Comparison of ENCODE assay signal across 33 cellular contexts in the genomic region with DNA sequence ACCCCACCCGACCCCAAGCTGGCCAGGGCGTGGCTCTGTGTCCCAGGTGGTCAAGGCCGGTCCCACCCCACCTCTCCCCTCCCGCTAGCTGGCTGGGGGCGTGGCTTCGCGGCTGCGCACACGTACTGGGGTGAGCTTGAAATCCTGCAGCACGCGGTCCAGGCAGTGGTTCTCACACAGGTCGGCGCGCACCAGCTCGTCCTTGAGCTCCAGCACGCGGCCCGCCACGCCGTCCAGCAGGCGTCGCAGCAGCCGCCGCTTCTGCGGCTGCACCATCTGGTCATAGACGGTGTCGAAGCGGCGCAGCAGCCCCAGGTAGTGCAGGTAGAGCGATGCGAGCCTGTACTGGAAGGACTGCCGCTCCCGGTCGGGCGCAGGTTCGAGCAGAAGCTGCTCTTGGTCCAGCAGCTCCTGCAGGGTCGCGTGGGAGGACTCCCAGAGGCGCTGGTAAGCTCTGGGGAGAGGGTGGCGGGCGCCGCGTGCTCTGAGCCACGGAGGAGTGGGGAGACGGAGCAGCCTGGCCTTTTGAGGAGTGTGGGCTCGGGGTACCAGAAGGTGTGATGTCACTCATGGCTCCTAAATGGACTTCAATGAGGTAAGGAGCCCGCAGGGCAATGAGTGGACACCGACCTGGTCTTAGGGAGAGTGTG. TPM values are rescaled to one million over a fixed set of nuclear protein-coding genes. Genes with fewer than 3 reads are reported as not detected.
DNase-seq lines count a peak whose midpoint lies in the region; ATAC-seq and TF ChIP-seq lines count a peak whose summit lies in the region.
"Had no signal": no experiment of that assay in that cellular context is flagged by ENCODE, and none has a peak within 500 bp of the region (broad histone marks: within the 10 kb centered on the region; RNA-seq: fewer than 3 reads in every experiment).

No MANE protein-coding gene starts in this region.

- H3K27ac ChIP-seq in CD8-positive, alpha-beta memory T cell (ENCODE audit: low read depth, low read length) = no peak overlapping the region
- H3K27ac ChIP-seq in osteoblast (ENCODE audit: low read depth, low read length) = no peak overlapping the region
- H3K27ac ChIP-seq in Peyer's patch = no peak overlapping the region
- H3K27ac ChIP-seq: heart right ventricle, sigmoid colon, suprapubic skin, uterus had no signal

- H3K27me3 ChIP-seq in CD8-positive, alpha-beta memory T cell (ENCODE audit: insufficient read depth, low read length, poor library complexity, severe bottlenecking) = peaks cover 2% of the 10 kb centered on the region
- H3K27me3 ChIP-seq in osteoblast (ENCODE audit: insufficient read depth, low read length) = peaks cover 56% of the 10 kb centered on the region
- no peaks in the 10 kb centered on the region for H3K27me3 ChIP-seq in Peyer's patch
- H3K27me3 ChIP-seq: uterus had no signal

- H3K4me2 ChIP-seq in osteoblast (ENCODE audit: insufficient read depth, low read length) = no peak overlapping the region

- no peak for TF ChIP-seq POLR2A in Peyer's patch (IDR thresholded peaks at IDR 0.05)
- TF ChIP-seq POLR2A in erythroblast (IDR thresholded peaks at IDR 0.05; ENCODE audit: low read length) = no peak

- H3K36me3 Mint-ChIP-seq in CD8-positive, alpha-beta memory T cell = peaks cover 0 to 3% (median 0%) of the 10 kb centered on the region in 3 donors
- H3K36me3 Mint-ChIP-seq: activated naive CD4-positive, alpha-beta T cell treated with anti-CD3 and anti-CD28 coated beads, Interleukin-2, amount 10 ng/mL, durations not matched to agents 7 days and 5 days; brain; stimulated activated memory B cell treated with anti-CD40 and anti-IgM and Interleukin-4, amounts not matched to agents 10 μg/mL and 1 μg/mL and 100 μg/mL, for 72 hours; T-cell had no signal

- no peaks in the 10 kb centered on the region for H3K79me2 ChIP-seq in osteoblast (ENCODE audit: insufficient read depth, low read length)

- no peak overlapping the region for H3K4me3 ChIP-seq in CD8-positive, alpha-beta memory T cell (ENCODE audit: low read length)
- no peak overlapping the region for H3K4me3 ChIP-seq in osteoblast (ENCODE audit: insufficient read depth, low read length)
- no peak overlapping the region for H3K4me3 ChIP-seq in Peyer's patch
- H3K4me3 ChIP-seq: heart right ventricle, sigmoid colon, suprapubic skin, uterus had no signal

- CTCF ChIA-PET in CD8-positive, alpha-beta memory T cell (lab: Charles Lee) = no interaction called here

- POLR2A ChIA-PET in CD8-positive, alpha-beta memory T cell (lab: Charles Lee) = no interaction called here

- peaks cover 5 to 9% of the 10 kb centered on the region in 2 donors for H3K27me3 Mint-ChIP-seq in CD8-positive, alpha-beta memory T cell

- no peaks in the 10 kb centered on the region for H3K9me3 Mint-ChIP-seq in CD8-positive, alpha-beta memory T cell
- H3K9me3 Mint-ChIP-seq: activated naive CD4-positive, alpha-beta T cell treated with anti-CD3 and anti-CD28 coated beads, Interleukin-2, amount 10 ng/mL, durations not matched to agents 7 days and 5 days; activated T-helper 1 cell treated with anti-CD3 and anti-CD28 coated beads, Interleukin-12 subunit alpha, Interleukin-12 subunit beta, Interleukin-2, Interleukin-4 antibody, amounts not matched to agents 30 ng/mL and 10 ng/mL and 1 ng/mL, durations not matched to agents 14 hours and 24 hours and 36 hours; brain; H9; stimulated activated memory B cell treated with anti-CD40 and anti-IgM and Interleukin-4, amounts not matched to agents 10 μg/mL and 1 μg/mL and 100 μg/mL, for 72 hours; T-cell had no signal

- no peak overlapping the region for H2AFZ ChIP-seq in osteoblast (ENCODE audit: low read length)

- TF ChIP-seq CTCF in osteoblast (IDR thresholded peaks at IDR 0.05; ENCODE audit: extremely low read depth, low read depth, low read length) (no peak), Peyer's patch (IDR thresholded peaks at IDR 0.05) (peak in 1 of 6 experiments; percentile 19)

- H3K27ac Mint-ChIP-seq in CD8-positive, alpha-beta memory T cell = peak overlapping the region in 5 of 8 donors; percentile 18 to 88 (median 57)
- H3K27ac Mint-ChIP-seq: activated T-helper 1 cell treated with anti-CD3 and anti-CD28 coated beads, Interleukin-12 subunit alpha, Interleukin-12 subunit beta, Interleukin-2, Interleukin-4 antibody, amounts not matched to agents 30 ng/mL and 10 ng/mL and 1 ng/mL, durations not matched to agents 14 hours and 24 hours and 36 hours; brain; stimulated activated memory B cell treated with anti-CD40 and anti-IgM and Interleukin-4, amounts not matched to agents 10 μg/mL and 1 μg/mL and 100 μg/mL, for 72 hours had no signal

- DNase-seq in CD8-positive, alpha-beta memory T cell = no peak
- DNase-seq in HuH-7 (ENCODE audit: low spot score) = peak; percentile 12
- DNase-seq in dermis blood vessel endothelial cell = peak; percentile 11
- DNase-seq in osteoblast (ENCODE audit: insufficient read length, low spot score, missing footprints) = peak; percentile 88
- no peak for DNase-seq in Peyer's patch
- no peak for DNase-seq in erythroblast (lab: John Stamatoyannopoulos, UW)
- DNase-seq: activated CD4-positive, alpha-beta T cell treated with anti-CD3 and anti-CD28 coated beads, Interleukin-2, amount 50 U/mL, for 48 hours; activated CD8-positive, alpha-beta memory T cell treated with anti-CD3 and anti-CD28 coated beads, Interleukin-2, amount 50 U/mL, for 4 hours; activated naive CD4-positive, alpha-beta T cell treated with anti-CD3 and anti-CD28 coated beads, Interleukin-2, amount 10 ng/mL, durations not matched to agents 7 days and 5 days; effector CD8-positive, alpha-beta T cell; foreskin melanocyte; H9; heart right ventricle; kidney glomerular epithelial cell; mammary epithelial cell; NCI-H1105 treated with DMSO at 0.1 percent for 48 hours; NCI-H2107; NCI-H510A; NK-92 treated with Interleukin-12 subunit alpha and Interleukin-12 subunit beta, amount 100 ng/mL, for 24 hours; posterior cingulate gyrus; SIG-M5; sigmoid colon; stimulated activated CD4-positive, alpha-beta T cell treated with anti-CD3 and anti-CD28 coated beads, Interleukin-4, amount 100 ng/mL, for 4 hours; T-cell; uterus had no signal

- peaks cover 29% of the 10 kb centered on the region for H3K4me1 ChIP-seq in CD8-positive, alpha-beta memory T cell (ENCODE audit: insufficient read depth, low read length)
- H3K4me1 ChIP-seq in osteoblast (ENCODE audit: insufficient read depth, low read length) = no peaks in the 10 kb centered on the region
- H3K4me1 ChIP-seq in Peyer's patch = no peaks in the 10 kb centered on the region

- H3K4me3 Mint-ChIP-seq in CD8-positive, alpha-beta memory T cell = peak overlapping the region in 3 of 7 donors; percentile 32 to 41 (median 37)
- H3K4me3 Mint-ChIP-seq: activated naive CD4-positive, alpha-beta T cell treated with anti-CD3 and anti-CD28 coated beads, Interleukin-2, amount 10 ng/mL, durations not matched to agents 7 days and 5 days; activated T-helper 1 cell treated with anti-CD3 and anti-CD28 coated beads, Interleukin-12 subunit alpha, Interleukin-12 subunit beta, Interleukin-2, Interleukin-4 antibody, amounts not matched to agents 30 ng/mL and 10 ng/mL and 1 ng/mL, durations not matched to agents 14 hours and 24 hours and 36 hours; brain; H9; stimulated activated memory B cell treated with anti-CD40 and anti-IgM and Interleukin-4, amounts not matched to agents 10 μg/mL and 1 μg/mL and 100 μg/mL, for 72 hours; T-cell had no signal

- no peak for ATAC-seq in GM18502 (IDR thresholded peaks at IDR 0.05; ENCODE audit: poor library complexity, unreplicated experiment)
- ATAC-seq: stimulated activated memory B cell treated with anti-CD40 and anti-IgM and Interleukin-4, amounts not matched to agents 10 μg/mL and 1 μg/mL and 100 μg/mL, for 72 hours; T-cell had no signal

- H3K4me1 Mint-ChIP-seq in CD8-positive, alpha-beta memory T cell = peaks cover 25 to 39% (median 36%) of the 10 kb centered on the region in 3 donors

- H4K20me1 ChIP-seq in osteoblast (ENCODE audit: insufficient read depth, low read length) = no peaks in the 10 kb centered on the region

- H3K9me3 ChIP-seq in CD8-positive, alpha-beta memory T cell (ENCODE audit: low read length) = no peaks in the 10 kb centered on the region
- no peaks in the 10 kb centered on the region for H3K9me3 ChIP-seq in osteoblast (ENCODE audit: low read depth, low read length)
- H3K9me3 ChIP-seq in Peyer's patch = no peaks in the 10 kb centered on the region
- H3K9me3 ChIP-seq: heart right ventricle, sigmoid colon, suprapubic skin, uterus had no signal

- H3K36me3 ChIP-seq in CD8-positive, alpha-beta memory T cell (ENCODE audit: insufficient read depth, low read length) = no peaks in the 10 kb centered on the region
- H3K36me3 ChIP-seq in osteoblast (ENCODE audit: insufficient read depth, low read length) (no peaks in the 10 kb centered on the region), Peyer's patch (no peaks in the 10 kb centered on the region)
- H3K36me3 ChIP-seq: heart right ventricle, sigmoid colon, suprapubic skin, uterus had no signal

RNA-seq across cellular contexts. Expression of a gene that starts 5.8 kb away (rescaled TPM):
- total RNA-seq in CD8-positive, alpha-beta memory T cell = under 1 TPM in 1 of 2 experiments, not detected in 1; 0.57 TPM
- not detected for polyA plus RNA-seq in CD8-positive, alpha-beta memory T cell
- total RNA-seq in dermis blood vessel endothelial cell = not detected in 2 replicates
- total RNA-seq in osteoblast = not detected in 2 replicates
- not detected for total RNA-seq in Peyer's patch
- total RNA-seq: activated T-helper 1 cell treated with anti-CD3 and anti-CD28 coated beads, Interleukin-12 subunit alpha, Interleukin-12 subunit beta, Interleukin-2, Interleukin-4 antibody, amounts not matched to agents 30 ng/mL and 10 ng/mL and 1 ng/mL, durations not matched to agents 14 hours and 24 hours and 36 hours; H9; heart right ventricle; mammary epithelial cell; MCF 10A; sigmoid colon; suprapubic skin had no signal
- polyA plus RNA-seq: esophagus, heart right ventricle, mammary epithelial cell, neural cell, sigmoid colon had no signal

RNA-seq across cellular contexts. Expression of a gene that starts 17.5 kb away (rescaled TPM):
- not detected for total RNA-seq in CD8-positive, alpha-beta memory T cell
- polyA plus RNA-seq in CD8-positive, alpha-beta memory T cell = not detected
- total RNA-seq in dermis blood vessel endothelial cell = not detected in 2 replicates
- not detected in 2 replicates for total RNA-seq in osteoblast
- not detected for total RNA-seq in Peyer's patch
- total RNA-seq: activated T-helper 1 cell treated with anti-CD3 and anti-CD28 coated beads, Interleukin-12 subunit alpha, Interleukin-12 subunit beta, Interleukin-2, Interleukin-4 antibody, amounts not matched to agents 30 ng/mL and 10 ng/mL and 1 ng/mL, durations not matched to agents 14 hours and 24 hours and 36 hours; H9; mammary epithelial cell; MCF 10A; sigmoid colon; suprapubic skin; T-cell; uterus had no signal
- polyA plus RNA-seq: mammary epithelial cell, neural cell, sigmoid colon had no signal

RNA-seq across cellular contexts. Expression of a gene that starts 22.5 kb away (rescaled TPM):
- total RNA-seq in CD8-positive, alpha-beta memory T cell = 10 to 100 TPM; 86.5 to 95.1 TPM
- polyA plus RNA-seq in CD8-positive, alpha-beta memory T cell = 36.7 TPM
- 74.6 and 76.2 TPM in 2 replicates for total RNA-seq in dermis blood vessel endothelial cell
- 55.1 and 65.9 TPM in 2 replicates for total RNA-seq in osteoblast
- total RNA-seq in Peyer's patch = 10 to 100 TPM; 20.7 to 29.7 (median 26.4) TPM

RNA-seq across cellular contexts. Expression of a gene that starts 27.8 kb away (rescaled TPM):
- total RNA-seq in CD8-positive, alpha-beta memory T cell = 10 to 100 TPM; 36.6 to 37.0 TPM
- 31.3 TPM for polyA plus RNA-seq in CD8-positive, alpha-beta memory T cell
- total RNA-seq in dermis blood vessel endothelial cell (49.9 and 66.1 TPM in 2 replicates), osteoblast (77.5 and 83.2 TPM in 2 replicates), Peyer's patch (10 to 100 TPM; 31.4 to 50.2 (median 43.2) TPM)

RNA-seq across cellular contexts. Expression of a gene that starts 37.0 kb away (rescaled TPM):
- not detected for total RNA-seq in CD8-positive, alpha-beta memory T cell
- not detected for polyA plus RNA-seq in CD8-positive, alpha-beta memory T cell
- total RNA-seq in dermis blood vessel endothelial cell (not detected in 2 replicates), osteoblast (not detected in 2 replicates), Peyer's patch (not detected)
- total RNA-seq: activated T-helper 1 cell treated with anti-CD3 and anti-CD28 coated beads, Interleukin-12 subunit alpha, Interleukin-12 subunit beta, Interleukin-2, Interleukin-4 antibody, amounts not matched to agents 30 ng/mL and 10 ng/mL and 1 ng/mL, durations not matched to agents 14 hours and 24 hours and 36 hours; H9; mammary epithelial cell; MCF 10A; sigmoid colon; suprapubic skin; T-cell had no signal
- polyA plus RNA-seq: esophagus, mammary epithelial cell, neural cell, sigmoid colon had no signal

Comparison
In these comparisons a context has a peak if more than half of its experiments do, and no peak if none do; other contexts are left out.
1. DNase-seq: peak in HuH-7 (single experiment), dermis blood vessel endothelial cell (single experiment) and osteoblast (single experiment); none in CD8-positive, alpha-beta memory T cell (0 of 5), Peyer's patch (0 of 3) and erythroblast (0 of 2).